ENCODE assay signal across 1 cellular context in genomic region chr3:186097663-186098451, GRCh38.
TF ChIP-seq lines count a peak whose summit lies in the region.

No MANE protein-coding gene starts in this region.

TF ChIP-seq in HepG2, 621 proteins besides CTCF, POLR2A, EP300 and RAD21 (continued from another document and continues in another):
- TF ChIP-seq TCF12 (IDR thresholded peaks at IDR 0.05) (no peak), TCF12 (CRISPR knock-in tag; IDR thresholded peaks at IDR 0.05) (no peak), MZF1 (CRISPR knock-in tag; IDR thresholded peaks at IDR 0.05; ENCODE audit: borderline replicate concordance) (no peak), HIC2 (CRISPR knock-in tag; IDR thresholded peaks at IDR 0.05; ENCODE audit: low read depth) (no peak), PPARG (CRISPR knock-in tag; conservative IDR thresholded peaks at IDR 0.05) (no peak), ZBTB2 (CRISPR knock-in tag; IDR thresholded peaks at IDR 0.05; ENCODE audit: low read depth) (no peak), ZNF788 (CRISPR knock-in tag; IDR thresholded peaks at IDR 0.05; ENCODE audit: borderline replicate concordance) (peak; percentile 29; the same call in 1 of the 2 replicates), ZNF343 (CRISPR knock-in tag; IDR thresholded peaks at IDR 0.05) (no peak; the same call in 1 of the 2 replicates), ZNF570 (CRISPR knock-in tag; IDR thresholded peaks at IDR 0.05; ENCODE audit: borderline replicate concordance) (no peak), ZNF17 (CRISPR knock-in tag; IDR thresholded peaks at IDR 0.05) (0 out of 2 replicates have a peak, but pooled peaks have one; percentile 51), ZNF770 (CRISPR knock-in tag; IDR thresholded peaks at IDR 0.05) (peak; percentile 44; the same call in 1 of the 2 replicates), REL (CRISPR knock-in tag; conservative IDR thresholded peaks at IDR 0.05) (no peak), ZNF720 (CRISPR knock-in tag; IDR thresholded peaks at IDR 0.05) (no peak), ZNF10 (CRISPR knock-in tag; IDR thresholded peaks at IDR 0.05; ENCODE audit: borderline replicate concordance, low read depth) (no peak), TCF7L2 (IDR thresholded peaks at IDR 0.05; ENCODE audit: low read depth, low read length) (no peak), KAT2B (IDR thresholded peaks at IDR 0.05; ENCODE audit: borderline replicate concordance, low read depth, low read length) (no peak), PRMT3 (CRISPR knock-in tag; IDR thresholded peaks at IDR 0.05; ENCODE audit: borderline replicate concordance, low read depth) (no peak), KLF15 (CRISPR knock-in tag; IDR thresholded peaks at IDR 0.05; ENCODE audit: borderline replicate concordance) (no peak), EED (CRISPR knock-in tag; IDR thresholded peaks at IDR 0.05) (no peak), ZNF333 (CRISPR knock-in tag; IDR thresholded peaks at IDR 0.05; ENCODE audit: borderline replicate concordance) (no peak), ZNF225 (CRISPR knock-in tag; IDR thresholded peaks at IDR 0.05) (no peak), ZFP91 (CRISPR knock-in tag; IDR thresholded peaks at IDR 0.05; ENCODE audit: borderline replicate concordance) (peak; percentile 94), ZBTB3 (CRISPR knock-in tag; IDR thresholded peaks at IDR 0.05; ENCODE audit: borderline replicate concordance, low read depth) (0 out of 2 replicates have a peak, but pooled peaks have one; percentile 38), NR2F6 (IDR thresholded peaks at IDR 0.05) (no peak), NR2F6 (CRISPR knock-in tag; IDR thresholded peaks at IDR 0.05) (peak; percentile 9; the same call in 1 of the 2 replicates), ZNF713 (CRISPR knock-in tag; IDR thresholded peaks at IDR 0.05) (no peak)
- TF ChIP-seq, protein P1, sequence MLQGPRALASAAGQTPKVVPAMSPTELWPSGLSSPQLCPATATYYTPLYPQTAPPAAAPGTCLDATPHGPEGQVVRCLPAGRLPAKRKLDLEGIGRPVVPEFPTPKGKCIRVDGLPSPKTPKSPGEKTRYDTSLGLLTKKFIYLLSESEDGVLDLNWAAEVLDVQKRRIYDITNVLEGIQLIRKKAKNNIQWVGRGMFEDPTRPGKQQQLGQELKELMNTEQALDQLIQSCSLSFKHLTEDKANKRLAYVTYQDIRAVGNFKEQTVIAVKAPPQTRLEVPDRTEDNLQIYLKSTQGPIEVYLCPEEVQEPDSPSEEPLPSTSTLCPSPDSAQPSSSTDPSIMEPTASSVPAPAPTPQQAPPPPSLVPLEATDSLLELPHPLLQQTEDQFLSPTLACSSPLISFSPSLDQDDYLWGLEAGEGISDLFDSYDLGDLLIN (CRISPR knock-in tag; IDR thresholded peaks at IDR 0.05; ENCODE audit: borderline replicate concordance), result 0 out of 2 replicates have a peak, but pooled peaks have one; percentile 21
- TF ChIP-seq, protein P2, sequence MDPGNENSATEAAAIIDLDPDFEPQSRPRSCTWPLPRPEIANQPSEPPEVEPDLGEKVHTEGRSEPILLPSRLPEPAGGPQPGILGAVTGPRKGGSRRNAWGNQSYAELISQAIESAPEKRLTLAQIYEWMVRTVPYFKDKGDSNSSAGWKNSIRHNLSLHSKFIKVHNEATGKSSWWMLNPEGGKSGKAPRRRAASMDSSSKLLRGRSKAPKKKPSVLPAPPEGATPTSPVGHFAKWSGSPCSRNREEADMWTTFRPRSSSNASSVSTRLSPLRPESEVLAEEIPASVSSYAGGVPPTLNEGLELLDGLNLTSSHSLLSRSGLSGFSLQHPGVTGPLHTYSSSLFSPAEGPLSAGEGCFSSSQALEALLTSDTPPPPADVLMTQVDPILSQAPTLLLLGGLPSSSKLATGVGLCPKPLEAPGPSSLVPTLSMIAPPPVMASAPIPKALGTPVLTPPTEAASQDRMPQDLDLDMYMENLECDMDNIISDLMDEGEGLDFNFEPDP (CRISPR knock-in tag; conservative IDR thresholded peaks at IDR 0.05), result no peak
- TF ChIP-seq, protein P3, sequence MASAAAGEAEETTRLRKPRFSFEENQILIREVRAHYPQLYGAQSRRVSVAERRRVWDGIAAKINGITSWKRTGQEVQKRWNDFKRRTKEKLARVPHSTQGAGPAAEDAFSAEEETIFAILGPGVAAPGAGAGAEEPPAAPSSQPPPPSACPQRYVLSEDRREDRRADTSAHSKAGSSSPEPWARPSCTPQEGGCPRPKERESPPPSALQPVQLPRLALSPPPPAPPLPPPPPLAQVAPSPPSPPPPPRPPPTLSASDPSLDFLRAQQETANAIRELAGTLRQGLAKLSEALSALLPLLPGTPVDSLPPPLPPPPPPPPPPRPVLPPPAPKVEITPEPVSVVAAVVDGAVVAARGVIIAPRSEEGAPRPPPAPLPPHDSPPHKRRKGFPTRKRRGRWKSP (CRISPR knock-in tag; IDR thresholded peaks at IDR 0.05), result peak; percentile 64; the same call in 1 of the 2 replicates
- TF ChIP-seq, protein P4, sequence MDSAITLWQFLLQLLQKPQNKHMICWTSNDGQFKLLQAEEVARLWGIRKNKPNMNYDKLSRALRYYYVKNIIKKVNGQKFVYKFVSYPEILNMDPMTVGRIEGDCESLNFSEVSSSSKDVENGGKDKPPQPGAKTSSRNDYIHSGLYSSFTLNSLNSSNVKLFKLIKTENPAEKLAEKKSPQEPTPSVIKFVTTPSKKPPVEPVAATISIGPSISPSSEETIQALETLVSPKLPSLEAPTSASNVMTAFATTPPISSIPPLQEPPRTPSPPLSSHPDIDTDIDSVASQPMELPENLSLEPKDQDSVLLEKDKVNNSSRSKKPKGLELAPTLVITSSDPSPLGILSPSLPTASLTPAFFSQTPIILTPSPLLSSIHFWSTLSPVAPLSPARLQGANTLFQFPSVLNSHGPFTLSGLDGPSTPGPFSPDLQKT (CRISPR knock-in tag; IDR thresholded peaks at IDR 0.05; ENCODE audit: borderline replicate concordance), result no peak
- TF ChIP-seq, protein P5, sequence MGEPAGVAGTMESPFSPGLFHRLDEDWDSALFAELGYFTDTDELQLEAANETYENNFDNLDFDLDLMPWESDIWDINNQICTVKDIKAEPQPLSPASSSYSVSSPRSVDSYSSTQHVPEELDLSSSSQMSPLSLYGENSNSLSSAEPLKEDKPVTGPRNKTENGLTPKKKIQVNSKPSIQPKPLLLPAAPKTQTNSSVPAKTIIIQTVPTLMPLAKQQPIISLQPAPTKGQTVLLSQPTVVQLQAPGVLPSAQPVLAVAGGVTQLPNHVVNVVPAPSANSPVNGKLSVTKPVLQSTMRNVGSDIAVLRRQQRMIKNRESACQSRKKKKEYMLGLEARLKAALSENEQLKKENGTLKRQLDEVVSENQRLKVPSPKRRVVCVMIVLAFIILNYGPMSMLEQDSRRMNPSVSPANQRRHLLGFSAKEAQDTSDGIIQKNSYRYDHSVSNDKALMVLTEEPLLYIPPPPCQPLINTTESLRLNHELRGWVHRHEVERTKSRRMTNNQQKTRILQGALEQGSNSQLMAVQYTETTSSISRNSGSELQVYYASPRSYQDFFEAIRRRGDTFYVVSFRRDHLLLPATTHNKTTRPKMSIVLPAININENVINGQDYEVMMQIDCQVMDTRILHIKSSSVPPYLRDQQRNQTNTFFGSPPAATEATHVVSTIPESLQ (CRISPR knock-in tag; conservative IDR thresholded peaks at IDR 0.05), result no peak
- TF ChIP-seq, protein P6, sequence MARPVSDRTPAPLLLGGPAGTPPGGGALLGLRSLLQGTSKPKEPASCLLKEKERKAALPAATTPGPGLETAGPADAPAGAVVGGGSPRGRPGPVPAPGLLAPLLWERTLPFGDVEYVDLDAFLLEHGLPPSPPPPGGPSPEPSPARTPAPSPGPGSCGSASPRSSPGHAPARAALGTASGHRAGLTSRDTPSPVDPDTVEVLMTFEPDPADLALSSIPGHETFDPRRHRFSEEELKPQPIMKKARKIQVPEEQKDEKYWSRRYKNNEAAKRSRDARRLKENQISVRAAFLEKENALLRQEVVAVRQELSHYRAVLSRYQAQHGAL (CRISPR knock-in tag; IDR thresholded peaks at IDR 0.05; ENCODE audit: not compliant biosample characterization), result no peak
- TF ChIP-seq, protein P7, sequence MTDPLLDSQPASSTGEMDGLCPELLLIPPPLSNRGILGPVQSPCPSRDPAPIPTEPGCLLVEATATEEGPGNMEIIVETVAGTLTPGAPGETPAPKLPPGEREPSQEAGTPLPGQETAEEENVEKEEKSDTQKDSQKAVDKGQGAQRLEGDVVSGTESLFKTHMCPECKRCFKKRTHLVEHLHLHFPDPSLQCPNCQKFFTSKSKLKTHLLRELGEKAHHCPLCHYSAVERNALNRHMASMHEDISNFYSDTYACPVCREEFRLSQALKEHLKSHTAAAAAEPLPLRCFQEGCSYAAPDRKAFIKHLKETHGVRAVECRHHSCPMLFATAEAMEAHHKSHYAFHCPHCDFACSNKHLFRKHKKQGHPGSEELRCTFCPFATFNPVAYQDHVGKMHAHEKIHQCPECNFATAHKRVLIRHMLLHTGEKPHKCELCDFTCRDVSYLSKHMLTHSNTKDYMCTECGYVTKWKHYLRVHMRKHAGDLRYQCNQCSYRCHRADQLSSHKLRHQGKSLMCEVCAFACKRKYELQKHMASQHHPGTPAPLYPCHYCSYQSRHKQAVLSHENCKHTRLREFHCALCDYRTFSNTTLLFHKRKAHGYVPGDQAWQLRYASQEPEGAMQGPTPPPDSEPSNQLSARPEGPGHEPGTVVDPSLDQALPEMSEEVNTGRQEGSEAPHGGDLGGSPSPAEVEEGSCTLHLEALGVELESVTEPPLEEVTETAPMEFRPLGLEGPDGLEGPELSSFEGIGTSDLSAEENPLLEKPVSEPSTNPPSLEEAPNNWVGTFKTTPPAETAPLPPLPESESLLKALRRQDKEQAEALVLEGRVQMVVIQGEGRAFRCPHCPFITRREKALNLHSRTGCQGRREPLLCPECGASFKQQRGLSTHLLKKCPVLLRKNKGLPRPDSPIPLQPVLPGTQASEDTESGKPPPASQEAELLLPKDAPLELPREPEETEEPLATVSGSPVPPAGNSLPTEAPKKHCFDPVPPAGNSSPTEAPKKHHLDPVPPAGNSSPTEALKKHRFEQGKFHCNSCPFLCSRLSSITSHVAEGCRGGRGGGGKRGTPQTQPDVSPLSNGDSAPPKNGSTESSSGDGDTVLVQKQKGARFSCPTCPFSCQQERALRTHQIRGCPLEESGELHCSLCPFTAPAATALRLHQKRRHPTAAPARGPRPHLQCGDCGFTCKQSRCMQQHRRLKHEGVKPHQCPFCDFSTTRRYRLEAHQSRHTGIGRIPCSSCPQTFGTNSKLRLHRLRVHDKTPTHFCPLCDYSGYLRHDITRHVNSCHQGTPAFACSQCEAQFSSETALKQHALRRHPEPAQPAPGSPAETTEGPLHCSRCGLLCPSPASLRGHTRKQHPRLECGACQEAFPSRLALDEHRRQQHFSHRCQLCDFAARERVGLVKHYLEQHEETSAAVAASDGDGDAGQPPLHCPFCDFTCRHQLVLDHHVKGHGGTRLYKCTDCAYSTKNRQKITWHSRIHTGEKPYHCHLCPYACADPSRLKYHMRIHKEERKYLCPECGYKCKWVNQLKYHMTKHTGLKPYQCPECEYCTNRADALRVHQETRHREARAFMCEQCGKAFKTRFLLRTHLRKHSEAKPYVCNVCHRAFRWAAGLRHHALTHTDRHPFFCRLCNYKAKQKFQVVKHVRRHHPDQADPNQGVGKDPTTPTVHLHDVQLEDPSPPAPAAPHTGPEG (CRISPR knock-in tag; IDR thresholded peaks at IDR 0.05), result peak; percentile 24; the same call in 1 of the 2 replicates
- TF ChIP-seq, protein P8, sequence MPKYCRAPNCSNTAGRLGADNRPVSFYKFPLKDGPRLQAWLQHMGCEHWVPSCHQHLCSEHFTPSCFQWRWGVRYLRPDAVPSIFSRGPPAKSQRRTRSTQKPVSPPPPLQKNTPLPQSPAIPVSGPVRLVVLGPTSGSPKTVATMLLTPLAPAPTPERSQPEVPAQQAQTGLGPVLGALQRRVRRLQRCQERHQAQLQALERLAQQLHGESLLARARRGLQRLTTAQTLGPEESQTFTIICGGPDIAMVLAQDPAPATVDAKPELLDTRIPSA (CRISPR knock-in tag; IDR thresholded peaks at IDR 0.05; ENCODE audit: borderline replicate concordance), result no peak
